In the genomic region with DNA sequence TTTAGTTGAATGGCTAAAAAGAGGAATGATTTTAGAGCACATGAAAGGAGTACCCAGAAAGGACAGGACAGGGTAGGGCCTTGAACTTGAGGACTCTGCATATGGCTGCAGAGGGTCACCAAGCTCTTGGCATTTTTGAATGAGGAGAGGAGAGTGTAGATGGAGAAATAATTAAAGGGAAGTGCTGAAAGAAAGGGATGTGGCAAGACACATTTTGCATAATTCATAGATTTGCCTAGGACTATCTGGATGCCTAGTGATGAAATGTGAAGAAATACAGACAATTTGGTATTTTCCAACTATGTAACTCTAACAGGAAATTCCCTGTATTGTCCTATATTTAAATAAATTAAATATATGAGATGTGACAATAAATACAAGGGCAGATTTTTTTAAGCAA, we compare ENCODE assay signal across 12 cellular contexts. TPM values are rescaled to one million over a fixed set of nuclear protein-coding genes. Genes with fewer than 3 reads are reported as not detected.
DNase-seq lines count a peak whose midpoint lies in the region; ATAC-seq and TF ChIP-seq lines count a peak whose summit lies in the region.
"Had no signal": no experiment of that assay in that cellular context is flagged by ENCODE, and none has a peak within 500 bp of the region (broad histone marks: within the 10 kb centered on the region; RNA-seq: fewer than 3 reads in every experiment).

No MANE protein-coding gene starts in this region.

- H3K27me3 ChIP-seq in thyroid gland: no peaks in the 10 kb centered on the region
- H3K27me3 ChIP-seq: BE2C had no signal

- H3K4me3 ChIP-seq in fibroblast of the aortic adventitia (ENCODE audit: low read depth, low read length): no peak overlapping the region
- H3K4me3 ChIP-seq in thyroid gland (replicated peaks in 1 of 3): no peak overlapping the region
- H3K4me3 ChIP-seq: prostate gland had no signal

- no peaks in the 10 kb centered on the region for H3K36me3 Mint-ChIP-seq in CD14-positive monocyte
- H3K36me3 Mint-ChIP-seq: brain had no signal

- H3K4me1 Mint-ChIP-seq in CD14-positive monocyte: peaks cover 57% of the 10 kb centered on the region

- intact Hi-C loops in CD14-positive monocyte (cut with micrococcal nuclease) (loop anchor here in 1 of 2 donors (2.0 to 10.0 kb wide), 2 partner anchors 85 to 251 kb away; partner anchors contain the start of gene RAP1B), thyroid gland (cut with DNase I) (loop anchor here (10.0 kb wide), 2 partner anchors 255 to 325 kb away; partner anchors contain the start of genes NUP107 and RAP1B)

- peak overlapping the region; percentile 98 to 100 (median 99) for H3K27ac Mint-ChIP-seq in CD14-positive monocyte

- no peak for DNase-seq in CD14-positive monocyte (ENCODE audit: low spot score)
- DNase-seq in NOMO-1 (lab: John Stamatoyannopoulos, UW; ENCODE audit: unreplicated experiment in 2 of 2): peak; percentile 81 to 82
- DNase-seq in fibroblast of the aortic adventitia (ENCODE audit: low read depth): peak; percentile 67
- DNase-seq in NCI-H187 treated with DMSO at 0.1 percent for 48 hours (lab: John Stamatoyannopoulos, UW): no peak
- DNase-seq in NCI-H146 (lab: John Stamatoyannopoulos, UW): no peak
- DNase-seq in NCI-H446 treated with DMSO at 0.1 percent for 48 hours (lab: John Stamatoyannopoulos, UW): no peak
- DNase-seq in thyroid gland: no peak
- DNase-seq: BE2C, T-helper 1 cell had no signal

- H3K4me3 Mint-ChIP-seq in CD14-positive monocyte: peak overlapping the region in 1 of 2 donors; percentile 61
- H3K4me3 Mint-ChIP-seq: brain had no signal

- H3K4me1 ChIP-seq in thyroid gland: peaks cover 0 to 4% of the 10 kb centered on the region in 2 donors
- H3K4me1 ChIP-seq: BE2C had no signal

- peak; percentile 10 for ATAC-seq in GM21723 (IDR thresholded peaks at IDR 0.05; ENCODE audit: unreplicated experiment)

- no peaks in the 10 kb centered on the region for H3K27me3 Mint-ChIP-seq in CD14-positive monocyte (ENCODE audit: low read depth in 3 of 3)

- no peaks in the 10 kb centered on the region for H3K9me3 ChIP-seq in thyroid gland
- H3K9me3 ChIP-seq: BE2C, prostate gland had no signal

- TF ChIP-seq CTCF in CD14-positive monocyte (IDR thresholded peaks at IDR 0.05) (no peak), fibroblast of the aortic adventitia (IDR thresholded peaks at IDR 0.05; ENCODE audit: insufficient read depth, low read length) (no peak), thyroid gland (IDR thresholded peaks at IDR 0.05) (no peak)

- no peak for TF ChIP-seq POLR2A in thyroid gland (IDR thresholded peaks at IDR 0.05)

- H3K27ac ChIP-seq in thyroid gland: no peak overlapping the region
- H3K27ac ChIP-seq: prostate gland had no signal

- no peaks in the 10 kb centered on the region for H3K9me3 Mint-ChIP-seq in CD14-positive monocyte

- H3K36me3 ChIP-seq in thyroid gland: no peaks in the 10 kb centered on the region
- H3K36me3 ChIP-seq: BE2C, prostate gland had no signal

RNA-seq across cellular contexts. Expression of gene MDM1, which starts 27.5 kb away (rescaled TPM):
- polyA plus RNA-seq in CD14-positive monocyte: 10 to 100 TPM in 1 of 2 donors, 1 to 10 TPM in 1; 6.7 to 10.9 TPM
- total RNA-seq in fibroblast of the aortic adventitia (ENCODE audit: low replicate concordance) (15.5 and 23.2 TPM in 2 replicates), thyroid gland (10 to 100 TPM; 28.1 to 33.9 (median 29.6) TPM)

Comparison
In these comparisons a context has a peak if more than half of its experiments do, and no peak if none do; other contexts are left out.
1. DNase-seq: peak in NOMO-1 (2 of 2) and fibroblast of the aortic adventitia (single experiment); none in CD14-positive monocyte (single experiment), NCI-H187 treated with DMSO at 0.1 percent for 48 hours (single experiment), NCI-H146 (single experiment), NCI-H446 treated with DMSO at 0.1 percent for 48 hours (single experiment) and thyroid gland (0 of 2).